9 cellular contexts compared by ENCODE assay signal in genomic region chr5:169763437-169764301, GRCh38.
DNase-seq lines count a peak whose midpoint lies in the region; ATAC-seq and TF ChIP-seq lines count a peak whose summit lies in the region.
"Had no signal": no experiment of that assay in that cellular context is flagged by ENCODE, and none has a peak within 500 bp of the region (broad histone marks: within the 10 kb centered on the region; RNA-seq: fewer than 3 reads in every experiment).

No MANE protein-coding gene starts in this region.

- H3K4me1 ChIP-seq in lower lobe of right lung: no peaks in the 10 kb centered on the region
- H3K4me1 ChIP-seq in CD8-positive, alpha-beta T cell (ENCODE audit: insufficient read depth, low read length): no peaks in the 10 kb centered on the region

- no peak overlapping the region for H3K4me3 Mint-ChIP-seq in activated T-cell treated with anti-CD3 and anti-CD28 coated beads, Interleukin-2, amount 50 U/mL, for 72 hours
- no peak overlapping the region for H3K4me3 Mint-ChIP-seq in stimulated activated effector memory CD8-positive, alpha-beta T cell treated with anti-CD3 and anti-CD28 coated beads, Interleukin-12 subunit alpha, Interleukin-12 subunit beta, amount 100 ng/mL, for 72 hours
- no peak overlapping the region for H3K4me3 Mint-ChIP-seq in CD8-positive, alpha-beta T cell
- H3K4me3 Mint-ChIP-seq: naive thymus-derived CD4-positive, alpha-beta T cell had no signal

- DNase-seq in activated T-cell treated with anti-CD3 and anti-CD28 coated beads, Interleukin-2, amount 50 U/mL, for 72 hours: no peak
- DNase-seq in activated T-cell treated with anti-CD3 and anti-CD28 coated beads, Interleukin-2, amount 50 U/mL, for 1 hour: no peak
- peak; percentile 33 for DNase-seq in LHCN-M2 (ENCODE audit: low read depth)
- DNase-seq in stimulated activated effector memory CD8-positive, alpha-beta T cell treated with anti-CD3 and anti-CD28 coated beads, Interleukin-12 subunit alpha, Interleukin-12 subunit beta, amount 100 ng/mL, for 72 hours (ENCODE audit: low spot score in 2 of 2): no peak
- no peak for DNase-seq in lower lobe of right lung
- DNase-seq in SIG-M5 treated with dmso at 0.1 percent for 504 hours (lab: John Stamatoyannopoulos, UW; ENCODE audit: unreplicated experiment): no peak
- DNase-seq in CD8-positive, alpha-beta T cell: no peak
- DNase-seq: naive thymus-derived CD4-positive, alpha-beta T cell had no signal

- H3K27me3 ChIP-seq in lower lobe of right lung (ENCODE audit: low read depth): no peaks in the 10 kb centered on the region
- no peaks in the 10 kb centered on the region for H3K27me3 ChIP-seq in CD8-positive, alpha-beta T cell (ENCODE audit: insufficient read depth, low read length)

- no peak overlapping the region for H3K4me3 ChIP-seq in lower lobe of right lung
- H3K4me3 ChIP-seq in CD8-positive, alpha-beta T cell (ENCODE audit: low read depth, low read length): no peak overlapping the region

- H3K4me1 Mint-ChIP-seq in activated T-cell treated with anti-CD3 and anti-CD28 coated beads, Interleukin-2, amount 50 U/mL, for 72 hours (ENCODE audit: low read depth): peaks cover 2% of the 10 kb centered on the region
- peaks cover 4% of the 10 kb centered on the region for H3K4me1 Mint-ChIP-seq in stimulated activated effector memory CD8-positive, alpha-beta T cell treated with anti-CD3 and anti-CD28 coated beads, Interleukin-12 subunit alpha, Interleukin-12 subunit beta, amount 100 ng/mL, for 72 hours
- peaks cover 1% of the 10 kb centered on the region for H3K4me1 Mint-ChIP-seq in CD8-positive, alpha-beta T cell (ENCODE audit: low read depth)

- ATAC-seq in activated T-cell treated with anti-CD3 and anti-CD28 coated beads, Interleukin-2, amount 50 U/mL, for 72 hours (replicated peaks in 1 of 2): no peak
- peak; percentile 85 for ATAC-seq in HG02642 (IDR thresholded peaks at IDR 0.05; ENCODE audit: poor library complexity, unreplicated experiment)
- no peak for ATAC-seq in stimulated activated effector memory CD8-positive, alpha-beta T cell treated with anti-CD3 and anti-CD28 coated beads, Interleukin-12 subunit alpha, Interleukin-12 subunit beta, amount 100 ng/mL, for 72 hours
- ATAC-seq in lower lobe of right lung: no peak
- no peak for ATAC-seq in CD8-positive, alpha-beta T cell
- ATAC-seq: naive thymus-derived CD4-positive, alpha-beta T cell had no signal

- no peak overlapping the region for H3K27ac ChIP-seq in lower lobe of right lung
- no peak overlapping the region for H3K27ac ChIP-seq in CD8-positive, alpha-beta T cell (ENCODE audit: low read depth, low read length)

- H3K27me3 Mint-ChIP-seq in activated T-cell treated with anti-CD3 and anti-CD28 coated beads, Interleukin-2, amount 50 U/mL, for 72 hours (ENCODE audit: low read depth): no peaks in the 10 kb centered on the region
- no peaks in the 10 kb centered on the region for H3K27me3 Mint-ChIP-seq in CD8-positive, alpha-beta T cell (ENCODE audit: low read depth)
- H3K27me3 Mint-ChIP-seq: naive thymus-derived CD4-positive, alpha-beta T cell had no signal

- CTCF ChIA-PET in CD8-positive, alpha-beta T cell (lab: Charles Lee): no interaction called here

- intact Hi-C loops in lower lobe of right lung (cut with DNase I): no loop called here
- intact Hi-C loops in CD8-positive, alpha-beta T cell (cut with DNase I, micrococcal nuclease): no loop called here

- H3K9me3 Mint-ChIP-seq in activated T-cell treated with anti-CD3 and anti-CD28 coated beads, Interleukin-2, amount 50 U/mL, for 72 hours: no peaks in the 10 kb centered on the region
- no peaks in the 10 kb centered on the region for H3K9me3 Mint-ChIP-seq in stimulated activated effector memory CD8-positive, alpha-beta T cell treated with anti-CD3 and anti-CD28 coated beads, Interleukin-12 subunit alpha, Interleukin-12 subunit beta, amount 100 ng/mL, for 72 hours
- H3K9me3 Mint-ChIP-seq in CD8-positive, alpha-beta T cell: no peaks in the 10 kb centered on the region

- peaks cover 17 to 26% of the 10 kb centered on the region in 2 donors for H3K36me3 Mint-ChIP-seq in activated T-cell treated with anti-CD3 and anti-CD28 coated beads, Interleukin-2, amount 50 U/mL, for 72 hours (ENCODE audit: insufficient read depth in 2 of 2)
- peaks cover 83% of the 10 kb centered on the region for H3K36me3 Mint-ChIP-seq in stimulated activated effector memory CD8-positive, alpha-beta T cell treated with anti-CD3 and anti-CD28 coated beads, Interleukin-12 subunit alpha, Interleukin-12 subunit beta, amount 100 ng/mL, for 72 hours
- peaks cover 88% of the 10 kb centered on the region for H3K36me3 Mint-ChIP-seq in CD8-positive, alpha-beta T cell

- no peak for TF ChIP-seq CTCF in lower lobe of right lung (IDR thresholded peaks at IDR 0.05)
- no peak for TF ChIP-seq CTCF in CD8-positive, alpha-beta T cell (IDR thresholded peaks at IDR 0.05)

- peaks cover 20% of the 10 kb centered on the region for H3K36me3 ChIP-seq in lower lobe of right lung
- H3K36me3 ChIP-seq in CD8-positive, alpha-beta T cell (ENCODE audit: insufficient read depth, low read length): peaks cover 32% of the 10 kb centered on the region

- peak overlapping the region; percentile 46 for H3K27ac Mint-ChIP-seq in activated T-cell treated with anti-CD3 and anti-CD28 coated beads, Interleukin-2, amount 50 U/mL, for 72 hours
- peak overlapping the region; percentile 26 for H3K27ac Mint-ChIP-seq in stimulated activated effector memory CD8-positive, alpha-beta T cell treated with anti-CD3 and anti-CD28 coated beads, Interleukin-12 subunit alpha, Interleukin-12 subunit beta, amount 100 ng/mL, for 72 hours
- H3K27ac Mint-ChIP-seq in CD8-positive, alpha-beta T cell: no peak overlapping the region

- POLR2A ChIA-PET in CD8-positive, alpha-beta T cell (lab: Charles Lee): no interaction called here

- H3K9me3 ChIP-seq in lower lobe of right lung: no peaks in the 10 kb centered on the region
- no peaks in the 10 kb centered on the region for H3K9me3 ChIP-seq in CD8-positive, alpha-beta T cell (ENCODE audit: low read length)
